ENCODE assay signal across 1 cellular context in genomic region chr5:111278824-111279504, GRCh38.
TF ChIP-seq lines count a peak whose summit lies in the region.

No MANE protein-coding gene starts in this region.

TF ChIP-seq in H1, 55 proteins besides CTCF, POLR2A, EP300 and RAD21:
- TF ChIP-seq CHD2 (IDR thresholded peaks at IDR 0.05; ENCODE audit: low read length) (no peak), KDM1A (IDR thresholded peaks at IDR 0.05; ENCODE audit: borderline replicate concordance, low read length) (peak; percentile 86), HDAC2 (IDR thresholded peaks at IDR 0.05; ENCODE audit: borderline replicate concordance in 1 of 2, low read depth in 2 of 2, low read length in 2 of 2) (peak; percentile 73 to 78; a peak in 2 of 4 replicates), YY1 (IDR thresholded peaks at IDR 0.05; ENCODE audit: low read depth, low read length) (peak; percentile 85), CHD7 (IDR thresholded peaks at IDR 0.05; ENCODE audit: insufficient replicate concordance, low read length) (no peak), EGR1 (IDR thresholded peaks at IDR 0.05; ENCODE audit: borderline replicate concordance, low read depth, low read length) (0 out of 2 replicates have a peak, but pooled peaks have one; percentile 20), CEBPB (IDR thresholded peaks at IDR 0.05; ENCODE audit: low read depth, low read length) (peak; percentile 84), ATF2 (IDR thresholded peaks at IDR 0.05; ENCODE audit: low read length) (0 out of 2 replicates have a peak, but pooled peaks have one; percentile 44), CREB1 (IDR thresholded peaks at IDR 0.05) (peak; percentile 32; the same call in 1 of the 2 replicates), TEAD4 (IDR thresholded peaks at IDR 0.05; ENCODE audit: low read depth, low read length) (peak; percentile 81)
